In the genomic region with DNA sequence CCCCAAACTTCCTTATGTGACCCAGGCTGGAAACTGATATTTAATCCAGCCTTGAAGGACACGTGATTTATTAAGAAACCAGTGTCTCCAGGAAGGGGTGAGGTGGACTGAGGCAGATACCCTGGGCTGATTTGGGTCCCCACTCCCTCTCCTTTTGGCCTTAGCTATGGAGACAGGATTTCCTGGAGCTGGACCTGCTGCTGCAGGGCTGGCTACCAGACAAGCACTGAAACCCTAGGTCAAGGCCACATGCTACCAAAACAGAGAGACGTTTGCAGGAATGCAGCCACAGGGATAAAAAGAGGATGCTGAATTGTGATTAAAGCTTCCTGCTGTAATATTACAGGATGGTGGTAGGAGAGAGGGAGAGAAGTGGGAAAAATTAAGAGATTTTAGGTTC, we compare ENCODE assay signal across 1 cellular context.
TF ChIP-seq lines count a peak whose summit lies in the region.

No MANE protein-coding gene starts in this region.

TF ChIP-seq in HepG2, 621 proteins besides CTCF, POLR2A, EP300 and RAD21 (continued from another document and continues in another):
- TF ChIP-seq ZFP36 (IDR thresholded peaks at IDR 0.05; ENCODE audit: borderline replicate concordance, low read depth, low read length, partially characterized antibody) (no peak), ZNF768 (CRISPR knock-in tag; IDR thresholded peaks at IDR 0.05) (no peak), ZNF138 (CRISPR knock-in tag; IDR thresholded peaks at IDR 0.05; ENCODE audit: low read depth) (no peak), FOXO1 (CRISPR knock-in tag; IDR thresholded peaks at IDR 0.05) (no peak), CC2D1A (CRISPR knock-in tag; IDR thresholded peaks at IDR 0.05) (no peak), SCMH1 (CRISPR knock-in tag; IDR thresholded peaks at IDR 0.05; ENCODE audit: borderline replicate concordance) (no peak), ZNF556 (CRISPR knock-in tag; IDR thresholded peaks at IDR 0.05; ENCODE audit: borderline replicate concordance) (no peak), CAMTA2 (CRISPR knock-in tag; IDR thresholded peaks at IDR 0.05; ENCODE audit: borderline replicate concordance) (no peak), PRMT3 (CRISPR knock-in tag; IDR thresholded peaks at IDR 0.05; ENCODE audit: borderline replicate concordance, low read depth) (no peak), ELK4 (CRISPR knock-in tag; IDR thresholded peaks at IDR 0.05; ENCODE audit: borderline replicate concordance) (no peak), RXRB (CRISPR knock-in tag; IDR thresholded peaks at IDR 0.05; ENCODE audit: borderline replicate concordance) (peak; percentile 42; the same call in 1 of the 2 replicates), SALL1 (CRISPR knock-in tag; IDR thresholded peaks at IDR 0.05) (0 out of 2 replicates have a peak, but pooled peaks have one; percentile 18), RFX5 (IDR thresholded peaks at IDR 0.05; ENCODE audit: low read depth, low read length) (no peak), RARA (CRISPR knock-in tag; IDR thresholded peaks at IDR 0.05) (peak; percentile 81), GPN1 (CRISPR knock-in tag; IDR thresholded peaks at IDR 0.05; ENCODE audit: borderline replicate concordance) (no peak), RXRA (CRISPR knock-in tag; IDR thresholded peaks at IDR 0.05) (peak; percentile 62; the same call in 1 of the 2 replicates), ATRX (CRISPR knock-in tag; IDR thresholded peaks at IDR 0.05; ENCODE audit: borderline replicate concordance) (no peak), ZNF235 (CRISPR knock-in tag; IDR thresholded peaks at IDR 0.05; ENCODE audit: borderline replicate concordance) (no peak), CBX1 (IDR thresholded peaks at IDR 0.05; ENCODE audit: low read depth) (no peak), NFYB (CRISPR knock-in tag; IDR thresholded peaks at IDR 0.05) (no peak), AGO2 (optimal IDR thresholded peaks at IDR 0.05; ENCODE audit: low read depth, low read length) (no peak), ERF (CRISPR knock-in tag; IDR thresholded peaks at IDR 0.05) (no peak), ZNF747 (CRISPR knock-in tag; IDR thresholded peaks at IDR 0.05; ENCODE audit: borderline replicate concordance) (no peak), MNT (IDR thresholded peaks at IDR 0.05) (no peak)
- TF ChIP-seq, protein P1, sequence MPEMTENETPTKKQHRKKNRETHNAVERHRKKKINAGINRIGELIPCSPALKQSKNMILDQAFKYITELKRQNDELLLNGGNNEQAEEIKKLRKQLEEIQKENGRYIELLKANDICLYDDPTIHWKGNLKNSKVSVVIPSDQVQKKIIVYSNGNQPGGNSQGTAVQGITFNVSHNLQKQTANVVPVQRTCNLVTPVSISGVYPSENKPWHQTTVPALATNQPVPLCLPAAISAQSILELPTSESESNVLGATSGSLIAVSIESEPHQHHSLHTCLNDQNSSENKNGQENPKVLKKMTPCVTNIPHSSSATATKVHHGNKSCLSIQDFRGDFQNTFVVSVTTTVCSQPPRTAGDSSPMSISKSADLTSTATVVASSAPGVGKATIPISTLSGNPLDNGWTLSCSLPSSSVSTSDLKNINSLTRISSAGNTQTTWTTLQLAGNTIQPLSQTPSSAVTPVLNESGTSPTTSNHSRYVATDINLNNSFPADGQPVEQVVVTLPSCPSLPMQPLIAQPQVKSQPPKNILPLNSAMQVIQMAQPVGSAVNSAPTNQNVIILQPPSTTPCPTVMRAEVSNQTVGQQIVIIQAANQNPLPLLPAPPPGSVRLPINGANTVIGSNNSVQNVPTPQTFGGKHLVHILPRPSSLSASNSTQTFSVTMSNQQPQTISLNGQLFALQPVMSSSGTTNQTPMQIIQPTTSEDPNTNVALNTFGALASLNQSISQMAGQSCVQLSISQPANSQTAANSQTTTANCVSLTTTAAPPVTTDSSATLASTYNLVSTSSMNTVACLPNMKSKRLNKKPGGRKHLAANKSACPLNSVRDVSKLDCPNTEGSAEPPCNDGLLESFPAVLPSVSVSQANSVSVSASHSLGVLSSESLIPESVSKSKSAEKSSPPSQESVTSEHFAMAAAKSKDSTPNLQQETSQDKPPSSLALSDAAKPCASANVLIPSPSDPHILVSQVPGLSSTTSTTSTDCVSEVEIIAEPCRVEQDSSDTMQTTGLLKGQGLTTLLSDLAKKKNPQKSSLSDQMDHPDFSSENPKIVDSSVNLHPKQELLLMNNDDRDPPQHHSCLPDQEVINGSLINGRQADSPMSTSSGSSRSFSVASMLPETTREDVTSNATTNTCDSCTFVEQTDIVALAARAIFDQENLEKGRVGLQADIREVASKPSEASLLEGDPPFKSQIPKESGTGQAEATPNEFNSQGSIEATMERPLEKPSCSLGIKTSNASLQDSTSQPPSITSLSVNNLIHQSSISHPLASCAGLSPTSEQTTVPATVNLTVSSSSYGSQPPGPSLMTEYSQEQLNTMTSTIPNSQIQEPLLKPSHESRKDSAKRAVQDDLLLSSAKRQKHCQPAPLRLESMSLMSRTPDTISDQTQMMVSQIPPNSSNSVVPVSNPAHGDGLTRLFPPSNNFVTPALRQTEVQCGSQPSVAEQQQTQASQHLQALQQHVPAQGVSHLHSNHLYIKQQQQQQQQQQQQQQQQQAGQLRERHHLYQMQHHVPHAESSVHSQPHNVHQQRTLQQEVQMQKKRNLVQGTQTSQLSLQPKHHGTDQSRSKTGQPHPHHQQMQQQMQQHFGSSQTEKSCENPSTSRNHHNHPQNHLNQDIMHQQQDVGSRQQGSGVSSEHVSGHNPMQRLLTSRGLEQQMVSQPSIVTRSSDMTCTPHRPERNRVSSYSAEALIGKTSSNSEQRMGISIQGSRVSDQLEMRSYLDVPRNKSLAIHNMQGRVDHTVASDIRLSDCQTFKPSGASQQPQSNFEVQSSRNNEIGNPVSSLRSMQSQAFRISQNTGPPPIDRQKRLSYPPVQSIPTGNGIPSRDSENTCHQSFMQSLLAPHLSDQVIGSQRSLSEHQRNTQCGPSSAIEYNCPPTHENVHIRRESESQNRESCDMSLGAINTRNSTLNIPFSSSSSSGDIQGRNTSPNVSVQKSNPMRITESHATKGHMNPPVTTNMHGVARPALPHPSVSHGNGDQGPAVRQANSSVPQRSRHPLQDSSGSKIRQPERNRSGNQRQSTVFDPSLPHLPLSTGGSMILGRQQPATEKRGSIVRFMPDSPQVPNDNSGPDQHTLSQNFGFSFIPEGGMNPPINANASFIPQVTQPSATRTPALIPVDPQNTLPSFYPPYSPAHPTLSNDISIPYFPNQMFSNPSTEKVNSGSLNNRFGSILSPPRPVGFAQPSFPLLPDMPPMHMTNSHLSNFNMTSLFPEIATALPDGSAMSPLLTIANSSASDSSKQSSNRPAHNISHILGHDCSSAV (CRISPR knock-in tag; IDR thresholded peaks at IDR 0.05; ENCODE audit: borderline replicate concordance): no peak
- TF ChIP-seq, protein P2, sequence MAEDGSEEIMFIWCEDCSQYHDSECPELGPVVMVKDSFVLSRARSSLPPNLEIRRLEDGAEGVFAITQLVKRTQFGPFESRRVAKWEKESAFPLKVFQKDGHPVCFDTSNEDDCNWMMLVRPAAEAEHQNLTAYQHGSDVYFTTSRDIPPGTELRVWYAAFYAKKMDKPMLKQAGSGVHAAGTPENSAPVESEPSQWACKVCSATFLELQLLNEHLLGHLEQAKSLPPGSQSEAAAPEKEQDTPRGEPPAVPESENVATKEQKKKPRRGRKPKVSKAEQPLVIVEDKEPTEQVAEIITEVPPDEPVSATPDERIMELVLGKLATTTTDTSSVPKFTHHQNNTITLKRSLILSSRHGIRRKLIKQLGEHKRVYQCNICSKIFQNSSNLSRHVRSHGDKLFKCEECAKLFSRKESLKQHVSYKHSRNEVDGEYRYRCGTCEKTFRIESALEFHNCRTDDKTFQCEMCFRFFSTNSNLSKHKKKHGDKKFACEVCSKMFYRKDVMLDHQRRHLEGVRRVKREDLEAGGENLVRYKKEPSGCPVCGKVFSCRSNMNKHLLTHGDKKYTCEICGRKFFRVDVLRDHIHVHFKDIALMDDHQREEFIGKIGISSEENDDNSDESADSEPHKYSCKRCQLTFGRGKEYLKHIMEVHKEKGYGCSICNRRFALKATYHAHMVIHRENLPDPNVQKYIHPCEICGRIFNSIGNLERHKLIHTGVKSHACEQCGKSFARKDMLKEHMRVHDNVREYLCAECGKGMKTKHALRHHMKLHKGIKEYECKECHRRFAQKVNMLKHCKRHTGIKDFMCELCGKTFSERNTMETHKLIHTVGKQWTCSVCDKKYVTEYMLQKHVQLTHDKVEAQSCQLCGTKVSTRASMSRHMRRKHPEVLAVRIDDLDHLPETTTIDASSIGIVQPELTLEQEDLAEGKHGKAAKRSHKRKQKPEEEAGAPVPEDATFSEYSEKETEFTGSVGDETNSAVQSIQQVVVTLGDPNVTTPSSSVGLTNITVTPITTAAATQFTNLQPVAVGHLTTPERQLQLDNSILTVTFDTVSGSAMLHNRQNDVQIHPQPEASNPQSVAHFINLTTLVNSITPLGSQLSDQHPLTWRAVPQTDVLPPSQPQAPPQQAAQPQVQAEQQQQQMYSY (CRISPR knock-in tag; IDR thresholded peaks at IDR 0.05): peak; percentile 88
- TF ChIP-seq, protein P3, sequence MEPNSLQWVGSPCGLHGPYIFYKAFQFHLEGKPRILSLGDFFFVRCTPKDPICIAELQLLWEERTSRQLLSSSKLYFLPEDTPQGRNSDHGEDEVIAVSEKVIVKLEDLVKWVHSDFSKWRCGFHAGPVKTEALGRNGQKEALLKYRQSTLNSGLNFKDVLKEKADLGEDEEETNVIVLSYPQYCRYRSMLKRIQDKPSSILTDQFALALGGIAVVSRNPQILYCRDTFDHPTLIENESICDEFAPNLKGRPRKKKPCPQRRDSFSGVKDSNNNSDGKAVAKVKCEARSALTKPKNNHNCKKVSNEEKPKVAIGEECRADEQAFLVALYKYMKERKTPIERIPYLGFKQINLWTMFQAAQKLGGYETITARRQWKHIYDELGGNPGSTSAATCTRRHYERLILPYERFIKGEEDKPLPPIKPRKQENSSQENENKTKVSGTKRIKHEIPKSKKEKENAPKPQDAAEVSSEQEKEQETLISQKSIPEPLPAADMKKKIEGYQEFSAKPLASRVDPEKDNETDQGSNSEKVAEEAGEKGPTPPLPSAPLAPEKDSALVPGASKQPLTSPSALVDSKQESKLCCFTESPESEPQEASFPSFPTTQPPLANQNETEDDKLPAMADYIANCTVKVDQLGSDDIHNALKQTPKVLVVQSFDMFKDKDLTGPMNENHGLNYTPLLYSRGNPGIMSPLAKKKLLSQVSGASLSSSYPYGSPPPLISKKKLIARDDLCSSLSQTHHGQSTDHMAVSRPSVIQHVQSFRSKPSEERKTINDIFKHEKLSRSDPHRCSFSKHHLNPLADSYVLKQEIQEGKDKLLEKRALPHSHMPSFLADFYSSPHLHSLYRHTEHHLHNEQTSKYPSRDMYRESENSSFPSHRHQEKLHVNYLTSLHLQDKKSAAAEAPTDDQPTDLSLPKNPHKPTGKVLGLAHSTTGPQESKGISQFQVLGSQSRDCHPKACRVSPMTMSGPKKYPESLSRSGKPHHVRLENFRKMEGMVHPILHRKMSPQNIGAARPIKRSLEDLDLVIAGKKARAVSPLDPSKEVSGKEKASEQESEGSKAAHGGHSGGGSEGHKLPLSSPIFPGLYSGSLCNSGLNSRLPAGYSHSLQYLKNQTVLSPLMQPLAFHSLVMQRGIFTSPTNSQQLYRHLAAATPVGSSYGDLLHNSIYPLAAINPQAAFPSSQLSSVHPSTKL (CRISPR knock-in tag; IDR thresholded peaks at IDR 0.05): peak; percentile 54
- TF ChIP-seq, protein P4, sequence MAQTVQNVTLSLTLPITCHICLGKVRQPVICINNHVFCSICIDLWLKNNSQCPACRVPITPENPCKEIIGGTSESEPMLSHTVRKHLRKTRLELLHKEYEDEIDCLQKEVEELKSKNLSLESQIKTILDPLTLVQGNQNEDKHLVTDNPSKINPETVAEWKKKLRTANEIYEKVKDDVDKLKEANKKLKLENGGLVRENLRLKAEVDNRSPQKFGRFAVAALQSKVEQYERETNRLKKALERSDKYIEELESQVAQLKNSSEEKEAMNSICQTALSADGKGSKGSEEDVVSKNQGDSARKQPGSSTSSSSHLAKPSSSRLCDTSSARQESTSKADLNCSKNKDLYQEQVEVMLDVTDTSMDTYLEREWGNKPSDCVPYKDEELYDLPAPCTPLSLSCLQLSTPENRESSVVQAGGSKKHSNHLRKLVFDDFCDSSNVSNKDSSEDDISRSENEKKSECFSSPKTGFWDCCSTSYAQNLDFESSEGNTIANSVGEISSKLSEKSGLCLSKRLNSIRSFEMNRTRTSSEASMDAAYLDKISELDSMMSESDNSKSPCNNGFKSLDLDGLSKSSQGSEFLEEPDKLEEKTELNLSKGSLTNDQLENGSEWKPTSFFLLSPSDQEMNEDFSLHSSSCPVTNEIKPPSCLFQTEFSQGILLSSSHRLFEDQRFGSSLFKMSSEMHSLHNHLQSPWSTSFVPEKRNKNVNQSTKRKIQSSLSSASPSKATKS (CRISPR knock-in tag; IDR thresholded peaks at IDR 0.05): no peak
- TF ChIP-seq, protein P5, sequence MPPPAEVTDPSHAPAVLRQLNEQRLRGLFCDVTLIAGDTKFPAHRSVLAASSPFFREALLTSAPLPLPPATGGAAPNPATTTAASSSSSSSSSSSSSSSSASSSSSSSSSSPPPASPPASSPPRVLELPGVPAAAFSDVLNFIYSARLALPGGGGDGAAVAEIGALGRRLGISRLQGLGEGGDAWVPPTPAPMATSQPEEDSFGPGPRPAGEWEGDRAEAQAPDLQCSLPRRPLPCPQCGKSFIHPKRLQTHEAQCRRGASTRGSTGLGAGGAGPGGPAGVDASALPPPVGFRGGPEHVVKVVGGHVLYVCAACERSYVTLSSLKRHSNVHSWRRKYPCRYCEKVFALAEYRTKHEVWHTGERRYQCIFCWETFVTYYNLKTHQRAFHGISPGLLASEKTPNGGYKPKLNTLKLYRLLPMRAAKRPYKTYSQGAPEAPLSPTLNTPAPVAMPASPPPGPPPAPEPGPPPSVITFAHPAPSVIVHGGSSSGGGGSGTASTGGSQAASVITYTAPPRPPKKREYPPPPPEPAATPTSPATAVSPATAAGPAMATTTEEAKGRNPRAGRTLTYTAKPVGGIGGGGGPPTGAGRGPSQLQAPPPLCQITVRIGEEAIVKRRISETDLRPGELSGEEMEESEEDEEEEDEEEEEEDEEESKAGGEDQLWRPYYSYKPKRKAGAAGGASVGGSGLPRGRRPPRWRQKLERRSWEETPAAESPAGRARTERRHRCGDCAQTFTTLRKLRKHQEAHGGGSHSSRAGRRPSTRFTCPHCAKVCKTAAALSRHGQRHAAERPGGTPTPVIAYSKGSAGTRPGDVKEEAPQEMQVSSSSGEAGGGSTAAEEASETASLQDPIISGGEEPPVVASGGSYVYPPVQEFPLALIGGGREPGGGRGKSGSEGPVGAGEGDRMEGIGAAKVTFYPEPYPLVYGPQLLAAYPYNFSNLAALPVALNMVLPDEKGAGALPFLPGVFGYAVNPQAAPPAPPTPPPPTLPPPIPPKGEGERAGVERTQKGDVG (CRISPR knock-in tag; IDR thresholded peaks at IDR 0.05; ENCODE audit: borderline replicate concordance): no peak
